19 cellular contexts compared by ENCODE assay signal in the genomic region with DNA sequence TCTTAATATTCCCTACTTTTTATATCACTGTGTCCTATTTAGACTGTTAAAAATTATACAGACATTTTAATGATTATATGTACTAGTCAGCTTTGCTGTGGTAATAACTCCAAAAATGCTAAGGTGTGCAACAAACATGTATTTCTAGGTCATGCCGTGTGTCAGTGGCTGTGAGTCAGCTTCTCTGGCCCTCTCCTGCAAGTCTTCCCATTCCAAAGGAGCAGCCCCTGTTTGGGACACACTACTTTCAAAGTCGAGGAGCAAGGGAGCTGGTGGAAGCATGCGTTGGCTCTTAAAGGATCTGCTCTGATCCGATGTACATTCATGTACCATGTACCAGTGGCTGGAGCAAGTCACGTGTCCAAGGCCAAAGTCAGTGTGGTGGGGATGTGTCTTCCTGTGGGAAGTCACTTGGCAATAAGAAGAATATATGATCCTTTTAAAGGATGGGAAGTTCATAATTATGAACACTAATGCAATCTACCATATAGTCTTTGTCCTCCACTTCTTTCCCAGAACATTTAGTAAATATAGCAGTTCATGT. TPM values are rescaled to one million over a fixed set of nuclear protein-coding genes. Genes with fewer than 3 reads are reported as not detected.
DNase-seq lines count a peak whose midpoint lies in the region; ATAC-seq, FAIRE-seq and TF ChIP-seq lines count a peak whose summit lies in the region.
"Had no signal": no experiment of that assay in that cellular context is flagged by ENCODE, and none has a peak within 500 bp of the region (broad histone marks: within the 10 kb centered on the region; RNA-seq: fewer than 3 reads in every experiment).

No MANE protein-coding gene starts in this region.

- peak overlapping the region; percentile 11 for H3K4me2 ChIP-seq in Karpas-422 (ENCODE audit: low read depth, low read length, poor library complexity, severe bottlenecking)

- H3K27me3 ChIP-seq in Karpas-422 (ENCODE audit: low read length) (no peaks in the 10 kb centered on the region), bronchial epithelial cell (ENCODE audit: control insufficient read depth, insufficient read depth, low read length) (no peaks in the 10 kb centered on the region), lung (ENCODE audit: control insufficient read depth, insufficient read depth) (no peaks in the 10 kb centered on the region), uterus (no peaks in the 10 kb centered on the region), left ventricle myocardium inferior (ENCODE audit: low read depth) (no peaks in the 10 kb centered on the region)

- FAIRE-seq in bronchial epithelial cell (lab: Jason Lieb, UNC), result no peak

- no peak overlapping the region for H2AFZ ChIP-seq in Karpas-422 (ENCODE audit: low read length)

- H3K27ac ChIP-seq in Karpas-422 (ENCODE audit: low read length) (peak overlapping the region; percentile 39), lung (ENCODE audit: low read depth in 1 of 2, low read length in 1 of 2) (no peak overlapping the region), uterus (peak overlapping the region; percentile 57 to 65), left ventricle myocardium inferior (replicated peaks) (no peak overlapping the region)
- H3K27ac ChIP-seq: RWPE1, WERI-Rb-1 had no signal

- DNase-seq in Karpas-422 (no peak), bronchial epithelial cell (ENCODE audit: low read depth) (peak; percentile 45), lung (ENCODE audit: low spot score) (peak; percentile 28), uterus (peak in 1 of 2 donors; percentile 28), left ventricle myocardium inferior (no peak)
- DNase-seq: activated CD4-positive, alpha-beta T cell treated with anti-CD3 and anti-CD28 coated beads, Interleukin-2, amount 50 U/mL, for 1 hour; activated naive CD4-positive, alpha-beta T cell treated with anti-CD3 and anti-CD28 coated beads, Interleukin-2, amount 10 ng/mL, durations not matched to agents 7 days and 5 days; CD4-positive, CD25-positive, alpha-beta regulatory T cell; endodermal cell; natural killer cell; NCI-H1048; NCI-H1694 treated with DMSO at 0.1 percent for 48 hours; NCI-H69; stimulated activated CD4-positive, alpha-beta T cell treated with anti-CD3 and anti-CD28 coated beads, Interleukin-4, amount 100 ng/mL, for 1 hour; WERI-Rb-1 had no signal

- no peak for TF ChIP-seq POLR2A in uterus (IDR thresholded peaks at IDR 0.05)

- H4K20me1 ChIP-seq in Karpas-422 (ENCODE audit: insufficient read depth, low read depth, low read length), result no peaks in the 10 kb centered on the region

- intact Hi-C loops in uterus (cut with DNase I; ENCODE audit: low total_unique reads), result no loop called here
- intact Hi-C loops in left ventricle myocardium inferior (cut with micrococcal nuclease), result no loop called here

- no peaks in the 10 kb centered on the region for H3K9me2 ChIP-seq in Karpas-422 (replicated peaks; ENCODE audit: insufficient read depth, low read length)

- WGBS in lung, 2 donors, result 59 to 79% methylated on average over 5 of the region's 5 CpGs

- H3K36me3 ChIP-seq in Karpas-422 (ENCODE audit: insufficient read depth, low read length), result no peaks in the 10 kb centered on the region
- no peaks in the 10 kb centered on the region for H3K36me3 ChIP-seq in bronchial epithelial cell (ENCODE audit: control insufficient read depth, insufficient read depth, low read length)
- no peaks in the 10 kb centered on the region for H3K36me3 ChIP-seq in lung (ENCODE audit: control insufficient read depth in 2 of 2, insufficient read depth in 2 of 2, low read length in 2 of 2)
- H3K36me3 ChIP-seq in uterus, result no peaks in the 10 kb centered on the region
- H3K36me3 ChIP-seq in left ventricle myocardium inferior, result no peaks in the 10 kb centered on the region
- H3K36me3 ChIP-seq: WERI-Rb-1 had no signal

- H3K4me3 ChIP-seq in Karpas-422 (ENCODE audit: low read length) (no peak overlapping the region), bronchial epithelial cell (ENCODE audit: low read depth, low read length) (no peak overlapping the region), lung (no peak overlapping the region), uterus (no peak overlapping the region), left ventricle myocardium inferior (no peak overlapping the region)

- TF ChIP-seq CTCF in bronchial epithelial cell (IDR thresholded peaks at IDR 0.05; ENCODE audit: insufficient read depth, low read length, severe bottlenecking) (no peak), lung (IDR thresholded peaks at IDR 0.05; ENCODE audit: control extremely low read depth, extremely low read depth) (no peak), uterus (IDR thresholded peaks at IDR 0.05) (no peak), left ventricle myocardium inferior (IDR thresholded peaks at IDR 0.05; ENCODE audit: borderline replicate concordance) (no peak)

- H3K79me2 ChIP-seq in Karpas-422 (ENCODE audit: low read length), result peaks cover 77% of the 10 kb centered on the region

- no peaks in the 10 kb centered on the region for H3K9me3 ChIP-seq in Karpas-422 (ENCODE audit: low read length)
- H3K9me3 ChIP-seq in lung (ENCODE audit: control insufficient read depth in 2 of 2, insufficient read depth in 1 of 2, low read length in 1 of 2), result no peaks in the 10 kb centered on the region
- H3K9me3 ChIP-seq in uterus, result no peaks in the 10 kb centered on the region
- H3K9me3 ChIP-seq in left ventricle myocardium inferior (replicated peaks), result no peaks in the 10 kb centered on the region

- no peak overlapping the region for H3K9ac ChIP-seq in Karpas-422 (ENCODE audit: low read length)

- H3K4me1 ChIP-seq in Karpas-422 (ENCODE audit: low read length), result peaks cover 95% of the 10 kb centered on the region
- H3K4me1 ChIP-seq in lung (ENCODE audit: control insufficient read depth in 2 of 2, insufficient read depth in 2 of 2, low read length in 2 of 2), result peaks cover 9% of the 10 kb centered on the region in 2 donors
- peaks cover 12 to 14% of the 10 kb centered on the region in 2 donors for H3K4me1 ChIP-seq in uterus
- H3K4me1 ChIP-seq in left ventricle myocardium inferior, result peaks cover 6% of the 10 kb centered on the region

- ATAC-seq in lung (ENCODE audit: insufficient read depth, low FRiP score) (no peak), HG02970 (IDR thresholded peaks at IDR 0.05; ENCODE audit: low FRiP score, unreplicated experiment) (no peak), HG02588 (IDR thresholded peaks at IDR 0.05; ENCODE audit: unreplicated experiment) (no peak)
- ATAC-seq: natural killer cell; stimulated activated memory B cell treated with anti-CD40 and anti-IgM and Interleukin-4, amounts not matched to agents 10 μg/mL and 1 μg/mL and 100 μg/mL, for 72 hours had no signal

RNA-seq across cellular contexts. Expression of gene SNX30, which starts 39.7 kb away (rescaled TPM):
- 41.1 and 43.8 TPM in 2 replicates for total RNA-seq in Karpas-422 (2014; rRNA removed; shearing (Covaris generic); ENCODE audit: low replicate concordance)
- total RNA-seq in bronchial epithelial cell (7.0 and 13.2 TPM in 2 replicates), lung (10 to 100 TPM; 49.9 to 63.1 TPM), uterus (10 to 100 TPM in 2 of 4 donors, 1 to 10 TPM in 2; 3.1 to 20.3 (median 11.6) TPM), left ventricle myocardium inferior (3.2 TPM)
- 10 to 100 TPM; 13.7 to 21.6 TPM for polyA plus RNA-seq in lung

Comparison
In these comparisons a context has a peak if more than half of its experiments do, and no peak if none do; other contexts are left out.
1. DNase-seq: peak in bronchial epithelial cell (single experiment) and lung (single experiment); none in Karpas-422 (single experiment) and left ventricle myocardium inferior (single experiment).
2. H3K27ac ChIP-seq: peak in Karpas-422 (single experiment) and uterus (2 of 2); none in lung (0 of 2) and left ventricle myocardium inferior (single experiment).